Comparison of ENCODE assay signal across 18 cellular contexts in the genomic region with DNA sequence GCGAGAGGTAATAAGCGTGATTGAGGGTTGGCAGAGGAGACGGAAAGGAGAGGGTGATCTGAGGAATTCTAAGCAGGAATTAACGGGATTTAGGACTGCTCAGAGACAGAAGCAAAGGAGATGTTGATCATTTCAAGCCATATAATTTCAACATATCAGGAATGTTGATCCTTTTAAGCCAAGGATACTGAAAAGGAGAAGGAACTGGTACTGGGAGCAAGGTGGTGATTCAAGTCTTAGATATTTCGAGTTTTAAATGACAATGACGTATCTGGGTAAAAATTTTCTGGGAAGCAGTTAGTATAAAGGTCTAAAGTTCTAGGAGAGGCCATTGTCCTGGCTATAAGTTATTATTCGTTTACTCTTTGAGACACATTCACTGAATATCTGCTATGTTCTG.
DNase-seq lines count a peak whose midpoint lies in the region; ATAC-seq, FAIRE-seq and TF ChIP-seq lines count a peak whose summit lies in the region.
"Had no signal": no experiment of that assay in that cellular context is flagged by ENCODE, and none has a peak within 500 bp of the region (broad histone marks: within the 10 kb centered on the region; RNA-seq: fewer than 3 reads in every experiment).

No MANE protein-coding gene starts in this region.

- H3K27me3 Mint-ChIP-seq in T-cell (no peaks in the 10 kb centered on the region), endodermal cell (ENCODE audit: insufficient read depth) (no peaks in the 10 kb centered on the region)

- no peaks in the 10 kb centered on the region for H3K9me3 Mint-ChIP-seq in T-cell
- H3K9me3 Mint-ChIP-seq in endodermal cell = peaks cover 2% of the 10 kb centered on the region
- H3K9me3 Mint-ChIP-seq: activated naive CD8-positive, alpha-beta T cell treated with anti-CD3 and anti-CD28 coated beads, Interleukin-2, amount 50 U/mL, for 24 hours; activated T-helper 1 cell treated with anti-CD3 and anti-CD28 coated beads, Interleukin-12 subunit alpha, Interleukin-12 subunit beta, Interleukin-2, Interleukin-4 antibody, amounts not matched to agents 30 ng/mL and 10 ng/mL and 1 ng/mL, durations not matched to agents 14 hours and 24 hours and 36 hours had no signal

- H3K27me3 ChIP-seq in SJSA1 (replicated peaks) (no peaks in the 10 kb centered on the region), endodermal cell (ENCODE audit: control insufficient read depth, insufficient read depth, low read length, poor library complexity, severe bottlenecking) (no peaks in the 10 kb centered on the region), pancreas (no peaks in the 10 kb centered on the region)
- H3K27me3 ChIP-seq: BLaER1 treated with 17β-estradiol and CSF1 and Interleukin-3, amounts not matched to agents 10 nM and 100 nM had no signal

- 88 to 93% methylated on average over 1 to 7 of the region's 7 CpGs for WGBS in endodermal cell (ENCODE audit: insufficient coverage in 1 of 2, insufficient read length in 1 of 2), 2 experiments
- 72 to 80% methylated on average over 7 of the region's 7 CpGs for WGBS in pancreas, 2 donors

- peak overlapping the region; percentile 91 for H3K27ac ChIP-seq in SJSA1
- H3K27ac ChIP-seq in endodermal cell (ENCODE audit: low read depth, low read length) = no peak overlapping the region
- H3K27ac ChIP-seq in pancreas = no peak overlapping the region
- H3K27ac ChIP-seq: BLaER1 treated with 17β-estradiol and CSF1 and Interleukin-3, amounts not matched to agents 10 nM and 100 nM; thoracic aorta had no signal

- H3K9me3 ChIP-seq in SJSA1 (replicated peaks) (no peaks in the 10 kb centered on the region), endodermal cell (ENCODE audit: control insufficient read depth, low read length) (no peaks in the 10 kb centered on the region), pancreas (no peaks in the 10 kb centered on the region)
- H3K9me3 ChIP-seq: thoracic aorta had no signal

- H3K36me3 Mint-ChIP-seq in T-cell (no peaks in the 10 kb centered on the region), endodermal cell (ENCODE audit: low read depth) (no peaks in the 10 kb centered on the region)

- no peaks in the 10 kb centered on the region for H3K36me3 ChIP-seq in SJSA1
- no peaks in the 10 kb centered on the region for H3K36me3 ChIP-seq in endodermal cell (ENCODE audit: control insufficient read depth, insufficient read depth, low read length)
- no peaks in the 10 kb centered on the region for H3K36me3 ChIP-seq in pancreas
- H3K36me3 ChIP-seq: BLaER1 treated with 17β-estradiol and CSF1 and Interleukin-3, amounts not matched to agents 10 nM and 100 nM; thoracic aorta had no signal

- no peak for FAIRE-seq in pancreas (lab: Jason Lieb, UNC)

- POLR2A ChIA-PET in T-cell (lab: Charles Lee) = no interaction called here

- TF ChIP-seq CTCF in endodermal cell (conservative IDR thresholded peaks at IDR 0.05) (no peak), pancreas (IDR thresholded peaks at IDR 0.05) (no peak)

- H3K4me3 Mint-ChIP-seq in T-cell = no peak overlapping the region
- no peak overlapping the region for H3K4me3 Mint-ChIP-seq in endodermal cell
- H3K4me3 Mint-ChIP-seq: activated naive CD8-positive, alpha-beta T cell treated with anti-CD3 and anti-CD28 coated beads, Interleukin-2, amount 50 U/mL, for 24 hours; activated T-helper 1 cell treated with anti-CD3 and anti-CD28 coated beads, Interleukin-12 subunit alpha, Interleukin-12 subunit beta, Interleukin-2, Interleukin-4 antibody, amounts not matched to agents 30 ng/mL and 10 ng/mL and 1 ng/mL, durations not matched to agents 14 hours and 24 hours and 36 hours had no signal

- peaks cover 39% of the 10 kb centered on the region for H3K4me1 ChIP-seq in SJSA1 (replicated peaks)
- H3K4me1 ChIP-seq in endodermal cell (ENCODE audit: control insufficient read depth, insufficient read depth, low read length) = no peaks in the 10 kb centered on the region
- no peaks in the 10 kb centered on the region for H3K4me1 ChIP-seq in pancreas

- ATAC-seq in T-cell (replicated peaks in 1 of 4) (no peak), pancreas (no peak)
- ATAC-seq: activated naive CD8-positive, alpha-beta T cell treated with anti-CD3 and anti-CD28 coated beads, Interleukin-2, amount 50 U/mL, for 24 hours; Panc1 had no signal

- H3K27ac Mint-ChIP-seq in T-cell (no peak overlapping the region), endodermal cell (no peak overlapping the region)
- H3K27ac Mint-ChIP-seq: activated naive CD8-positive, alpha-beta T cell treated with anti-CD3 and anti-CD28 coated beads, Interleukin-2, amount 50 U/mL, for 24 hours; activated T-helper 1 cell treated with anti-CD3 and anti-CD28 coated beads, Interleukin-12 subunit alpha, Interleukin-12 subunit beta, Interleukin-2, Interleukin-4 antibody, amounts not matched to agents 30 ng/mL and 10 ng/mL and 1 ng/mL, durations not matched to agents 14 hours and 24 hours and 36 hours had no signal

- H3K4me3 ChIP-seq in SJSA1 (no peak overlapping the region), endodermal cell (ENCODE audit: low read length) (no peak overlapping the region), pancreas (no peak overlapping the region)
- H3K4me3 ChIP-seq: BLaER1 treated with 17β-estradiol and CSF1 and Interleukin-3, amounts not matched to agents 10 nM and 100 nM; thoracic aorta had no signal

- CTCF ChIA-PET in T-cell (lab: Charles Lee) = interaction anchor here in 1 of 2 donors (0.5 kb wide), 1 partner anchor 492 kb away, joined by 4 read pairs; no protein-coding TSS in a partner anchor

- no peak overlapping the region for H3K9ac ChIP-seq in endodermal cell (ENCODE audit: extremely low read depth, low read length, poor library complexity, severe bottlenecking)
- H3K9ac ChIP-seq: BLaER1 treated with 17β-estradiol and CSF1 and Interleukin-3, amounts not matched to agents 10 nM and 100 nM had no signal

- intact Hi-C loops in pancreas (cut with DNase I) = no loop called here

- no peaks in the 10 kb centered on the region for H3K4me1 Mint-ChIP-seq in T-cell
- H3K4me1 Mint-ChIP-seq in endodermal cell = peaks cover 3% of the 10 kb centered on the region
- H3K4me1 Mint-ChIP-seq: activated naive CD8-positive, alpha-beta T cell treated with anti-CD3 and anti-CD28 coated beads, Interleukin-2, amount 50 U/mL, for 24 hours had no signal

- peak; percentile 81 for DNase-seq in ELR (ENCODE audit: low read depth)
- peak in 1 of 2 experiments; percentile 82 for DNase-seq in SJSA1 (ENCODE audit: low read depth in 1 of 2, low spot score in 2 of 2)
- peak; percentile 57 for DNase-seq in fibroblast of peridontal ligament (ENCODE audit: extremely low read depth)
- DNase-seq in renal cortical epithelial cell (ENCODE audit: low read depth) = peak; percentile 23
- no peak for DNase-seq in T-cell
- DNase-seq in endodermal cell = no peak
- no peak for DNase-seq in COR-L47 (lab: John Stamatoyannopoulos, UW)
- no peak for DNase-seq in pancreas
- DNase-seq: activated naive CD8-positive, alpha-beta T cell treated with anti-CD3 and anti-CD28 coated beads, Interleukin-2, amount 50 U/mL, for 24 hours; head of caudate nucleus; NCI-H1048; nucleus accumbens; stimulated activated CD4-positive, alpha-beta T cell treated with anti-CD3 and anti-CD28 coated beads, Interleukin-4, amount 100 ng/mL, for 4 hours; SW 1271 had no signal

Comparison
In these comparisons a context has a peak if more than half of its experiments do, and no peak if none do; other contexts are left out.
1. DNase-seq: peak in ELR (single experiment), fibroblast of peridontal ligament (single experiment) and renal cortical epithelial cell (single experiment); none in T-cell (0 of 34), endodermal cell (single experiment), COR-L47 (single experiment) and pancreas (0 of 6).